ENCODE assay signal across 8 cellular contexts in genomic region chr9:99266136-99267023, GRCh38. TPM values are rescaled to one million over a fixed set of nuclear protein-coding genes. Genes with fewer than 3 reads are reported as not detected.
DNase-seq lines count a peak whose midpoint lies in the region; ATAC-seq lines count a peak whose summit lies in the region.

No MANE protein-coding gene starts in this region.

- peak; percentile 42 for DNase-seq in NCI-H2196 (lab: John Stamatoyannopoulos, UW; ENCODE audit: unreplicated experiment)
- no peak for DNase-seq in NCI-H2196 treated with DMSO at 0.1 percent for 48 hours (lab: John Stamatoyannopoulos, UW; ENCODE audit: unreplicated experiment)
- peak; percentile 21 for DNase-seq in NCI-H2107 treated with DMSO at 0.1 percent for 48 hours (lab: John Stamatoyannopoulos, UW; ENCODE audit: unreplicated experiment)
- DNase-seq in activated CD4-positive, CD25-positive, alpha-beta regulatory T cell treated with anti-CD3 and anti-CD28 coated beads, Interleukin-2, amount 50 U/mL, for 72 hours: peak; percentile 72
- peak; percentile 21 for DNase-seq in central memory CD4-positive, alpha-beta T cell
- DNase-seq in left colon: peak; percentile 34 to 66
- peak; percentile 65 for DNase-seq in stimulated activated CD4-positive, alpha-beta T cell treated with anti-CD3 and anti-CD28 coated beads, Interleukin-4, amount 100 ng/mL, for 1 hour

- intact Hi-C loops in left colon (cut with DNase I, micrococcal nuclease): no loop called here

- ATAC-seq in HG02852 (IDR thresholded peaks at IDR 0.05; ENCODE audit: unreplicated experiment) (peak; percentile 55), left colon (peak; percentile 71)

RNA-seq across cellular contexts. Expression of gene SEC61B, which starts 44.3 kb away (rescaled TPM):
- 100 to 1,000 TPM; 102 to 110 TPM for total RNA-seq in left colon

RNA-seq across cellular contexts. Expression of gene ALG2, which starts 44.6 kb away (rescaled TPM):
- 10 to 100 TPM; 28.5 to 34.2 TPM for total RNA-seq in left colon
